ENCODE assay signal across 8 cellular contexts in the genomic region with DNA sequence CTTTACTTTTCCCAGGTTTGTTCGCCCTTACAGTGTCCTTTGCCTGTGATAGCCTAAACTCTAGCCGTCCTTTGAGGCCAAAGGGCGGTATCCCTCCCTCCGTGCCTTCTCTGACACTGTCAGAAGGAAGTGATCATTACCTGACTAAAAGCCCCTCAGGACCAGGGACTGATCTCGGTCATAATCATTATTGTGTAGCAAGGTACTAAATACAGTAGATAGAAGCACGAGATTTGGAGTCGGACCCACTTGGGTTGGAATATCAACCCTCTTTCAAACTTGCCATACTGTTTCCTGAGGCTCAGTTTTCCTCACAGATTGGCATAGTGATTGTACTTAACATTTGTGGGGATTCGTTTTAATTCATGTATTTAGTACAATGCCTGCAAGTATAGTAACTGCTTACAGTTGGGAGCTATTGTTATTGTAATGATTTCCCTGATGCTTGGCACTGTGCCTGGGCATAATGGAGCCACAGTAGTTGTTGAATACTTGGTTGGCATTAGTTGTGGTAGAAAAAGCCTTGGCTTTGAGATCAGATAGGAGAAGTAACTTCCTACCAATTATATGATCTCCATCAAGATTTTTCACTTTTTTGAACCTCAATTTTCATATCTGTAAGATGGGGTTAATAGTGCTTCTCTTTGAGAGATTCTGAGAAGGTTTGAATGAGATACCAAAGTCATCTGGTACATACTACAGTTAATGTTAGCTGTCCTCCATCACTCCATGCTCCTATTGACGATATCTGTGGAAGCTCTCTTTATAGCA. TPM values are rescaled to one million over a fixed set of nuclear protein-coding genes. Genes with fewer than 3 reads are reported as not detected.
DNase-seq lines count a peak whose midpoint lies in the region; ATAC-seq and TF ChIP-seq lines count a peak whose summit lies in the region.

No MANE protein-coding gene starts in this region.

- peaks cover 21% of the 10 kb centered on the region for H3K4me1 ChIP-seq in Karpas-422 (ENCODE audit: low read length)
- H3K4me1 ChIP-seq in colonic mucosa = peaks cover 2% of the 10 kb centered on the region

- H3K9me2 ChIP-seq in Karpas-422 (replicated peaks; ENCODE audit: insufficient read depth, low read length) = no peaks in the 10 kb centered on the region

- no peak for TF ChIP-seq CTCF in colonic mucosa (IDR thresholded peaks at IDR 0.05)
- no peak for TF ChIP-seq CTCF in nephron progenitor cell (IDR thresholded peaks at IDR 0.05)

- H3K36me3 ChIP-seq in Karpas-422 (ENCODE audit: insufficient read depth, low read length) (no peaks in the 10 kb centered on the region), colonic mucosa (no peaks in the 10 kb centered on the region)

- H3K27me3 ChIP-seq in Karpas-422 (ENCODE audit: low read length) (no peaks in the 10 kb centered on the region), colonic mucosa (no peaks in the 10 kb centered on the region)

- peak overlapping the region; percentile 58; the same call in 1 of the 2 replicates for H2AFZ ChIP-seq in Karpas-422 (ENCODE audit: low read length)

- peaks cover 7% of the 10 kb centered on the region for H3K27me3 Mint-ChIP-seq in nephron progenitor cell (ENCODE audit: low read depth, poor library complexity)

- H3K9me3 Mint-ChIP-seq in nephron progenitor cell = no peaks in the 10 kb centered on the region

- ATAC-seq in HG02885 (IDR thresholded peaks at IDR 0.05; ENCODE audit: poor library complexity, unreplicated experiment) (no peak), HG03135 (IDR thresholded peaks at IDR 0.05; ENCODE audit: unreplicated experiment) (no peak)

- peaks cover 5% of the 10 kb centered on the region for H3K36me3 Mint-ChIP-seq in nephron progenitor cell (ENCODE audit: low read depth)

- peak overlapping the region; percentile 95 for H3K4me2 ChIP-seq in Karpas-422 (ENCODE audit: low read depth, low read length, poor library complexity, severe bottlenecking)

- peaks cover 36% of the 10 kb centered on the region for H3K4me1 Mint-ChIP-seq in nephron progenitor cell

- H3K9ac ChIP-seq in Karpas-422 (ENCODE audit: low read length) (peak overlapping the region; percentile 91), colonic mucosa (ENCODE audit: low read depth in 2 of 2, low read length in 2 of 2) (peak overlapping the region in 1 of 2 donors; percentile 73)

- intact Hi-C loops in colonic mucosa (cut with DNase I) = no loop called here

- H3K4me3 ChIP-seq in Karpas-422 (ENCODE audit: low read length) = peak overlapping the region; percentile 69
- H3K4me3 ChIP-seq in colonic mucosa = peak overlapping the region; percentile 51

- H3K27ac ChIP-seq in Karpas-422 (ENCODE audit: low read length) (no peak overlapping the region), colonic mucosa (peak overlapping the region; percentile 87)

- no peaks in the 10 kb centered on the region for H3K9me3 ChIP-seq in Karpas-422 (ENCODE audit: low read length)
- no peaks in the 10 kb centered on the region for H3K9me3 ChIP-seq in colonic mucosa

- H3K27ac Mint-ChIP-seq in nephron progenitor cell = peak overlapping the region; percentile 99

- H3K4me3 Mint-ChIP-seq in nephron progenitor cell = peak overlapping the region; percentile 98

- no peaks in the 10 kb centered on the region for H4K20me1 ChIP-seq in Karpas-422 (ENCODE audit: insufficient read depth, low read depth, low read length)

- H3K79me2 ChIP-seq in Karpas-422 (ENCODE audit: low read length) = peaks cover 11% of the 10 kb centered on the region

- peak; percentile 36 for DNase-seq in COR-L47 (lab: John Stamatoyannopoulos, UW)
- no peak for DNase-seq in Karpas-422
- DNase-seq in colonic mucosa = no peak
- DNase-seq in nephron progenitor cell = no peak
- no peak for DNase-seq in NK-92 (lab: John Stamatoyannopoulos, UW; ENCODE audit: unreplicated experiment)
- no peak for DNase-seq in NCI-H187 (lab: John Stamatoyannopoulos, UW)

RNA-seq across cellular contexts. Expression of a gene that starts 0.8 kb away (rescaled TPM):
- total RNA-seq in Karpas-422 (2014; rRNA removed; shearing (Covaris generic); ENCODE audit: low replicate concordance) = 19.8 and 24.0 TPM in 2 replicates
- total RNA-seq in colonic mucosa = 10 to 100 TPM; 25.4 to 42.7 TPM

RNA-seq across cellular contexts. Expression of a gene that starts 26.4 kb away (rescaled TPM):
- not detected in 2 replicates for total RNA-seq in Karpas-422 (2014; rRNA removed; shearing (Covaris generic); ENCODE audit: low replicate concordance)
- not detected for total RNA-seq in colonic mucosa

RNA-seq across cellular contexts. Expression of a gene that starts 27.2 kb away (rescaled TPM):
- not detected in 2 replicates for total RNA-seq in Karpas-422 (2014; rRNA removed; shearing (Covaris generic); ENCODE audit: low replicate concordance)
- 10 to 100 TPM in 1 of 2 donors, 1 to 10 TPM in 1; 9.9 to 13.2 TPM for total RNA-seq in colonic mucosa

RNA-seq across cellular contexts. Expression of a gene that starts 28.9 kb away (rescaled TPM):
- not detected in 2 replicates for total RNA-seq in Karpas-422 (2014; rRNA removed; shearing (Covaris generic); ENCODE audit: low replicate concordance)
- under 1 TPM; 0.47 to 0.72 TPM for total RNA-seq in colonic mucosa

RNA-seq across cellular contexts. Expression of a gene that starts 54.7 kb away (rescaled TPM):
- total RNA-seq in Karpas-422 (2014; rRNA removed; shearing (Covaris generic); ENCODE audit: low replicate concordance) = 2.7 and 3.2 TPM in 2 replicates
- total RNA-seq in colonic mucosa = 1 to 10 TPM; 1.7 to 2.9 TPM

Comparison
In these comparisons a context has a peak if more than half of its experiments do, and no peak if none do; other contexts are left out.
1. RNA of a gene that starts 27.2 kb away (total RNA-seq): 9.9 to 13.2 TPM in colonic mucosa; not detected in Karpas-422; every median in the first group is over 10 times any median in the second.